Comparison of ENCODE assay signal across 30 cellular contexts in genomic region chrX:44669626-44670025, GRCh38.
"Had no signal": no experiment of that assay in that cellular context is flagged by ENCODE, and none has a peak within 500 bp of the region (broad histone marks: within the 10 kb centered on the region; RNA-seq: fewer than 3 reads in every experiment).

No MANE protein-coding gene starts in this region.

- DNase-seq: activated CD4-positive, alpha-beta memory T cell treated with anti-CD3 and anti-CD28 coated beads for 36 hours; activated CD4-positive, alpha-beta T cell treated with anti-CD3 and anti-CD28 coated beads, Interleukin-2, amount 10 ng/mL, durations not matched to agents 24 days and 14 days; activated CD4-positive, CD25-positive, alpha-beta regulatory T cell treated with anti-CD3 and anti-CD28 coated beads, Interleukin-2, amount 50 U/mL, for 72 hours; activated CD8-positive, alpha-beta memory T cell treated with anti-CD3 and anti-CD28 coated beads, Interleukin-2, amount 50 U/mL, for 4 hours; activated gamma-delta T cell; activated naive CD4-positive, alpha-beta T cell treated with anti-CD3 and anti-CD28 coated beads, Interleukin-2, amount 10 ng/mL, durations not matched to agents 7 days and 5 days; activated naive CD8-positive, alpha-beta T cell treated with anti-CD3 and anti-CD28 coated beads, Interleukin-2, amount 10 ng/mL, durations not matched to agents 7 days and 5 days; activated T-cell treated with anti-CD3 and anti-CD28 coated beads, Interleukin-2, amount 50 U/mL, for 1 hour; amniotic stem cell; brain microvascular endothelial cell; central memory CD4-positive, alpha-beta T cell; foreskin fibroblast; heart left ventricle; left ventricle myocardium inferior; mucosa of descending colon; stimulated activated CD4-positive, alpha-beta T cell treated with anti-CD3 and anti-CD28 coated beads, Interleukin-1b, Interleukin-23, amount 100 ng/mL, for 48 hours; stimulated activated CD4-positive, alpha-beta T cell treated with anti-CD3 and anti-CD28 coated beads, Interleukin-4, amount 100 ng/mL, for 4 hours; stimulated activated CD8-positive, alpha-beta memory T cell treated with anti-CD3 and anti-CD28 coated beads, Interleukin-4, amount 100 ng/mL, for 48 hours; stomach; T-helper 17 cell; T1000; thyroid gland; upper lobe of left lung had no signal

- H3K9me3 ChIP-seq: heart left ventricle, left ventricle myocardium inferior, mucosa of descending colon, right atrium auricular region, stomach, thyroid gland, upper lobe of left lung, vagina had no signal

- H3K27ac ChIP-seq: brain microvascular endothelial cell, heart left ventricle, left ventricle myocardium inferior, right atrium auricular region, stomach, thyroid gland, upper lobe of left lung, vagina had no signal

- H3K4me2 ChIP-seq: smooth muscle cell had no signal

- H3K36me3 ChIP-seq: brain microvascular endothelial cell, heart left ventricle, left ventricle myocardium inferior, right atrium auricular region, stomach, thyroid gland, upper lobe of left lung, vagina had no signal

- FAIRE-seq: endometrium had no signal

- H3K4me3 ChIP-seq: heart left ventricle, left ventricle myocardium inferior, lung, mucosa of descending colon, right atrium auricular region, smooth muscle cell, stomach, thyroid gland, upper lobe of left lung, vagina had no signal

- ATAC-seq: heart left ventricle; mucosa of descending colon; natural killer cell treated with Interleukin-12 subunit alpha and Interleukin-12 subunit beta and Interleukin-15 and Interleukin-18, amount 100 ng/mL, for 72 hours; stimulated activated memory B cell treated with anti-CD40 and anti-IgM and Interleukin-4, amounts not matched to agents 10 μg/mL and 1 μg/mL and 100 μg/mL, for 72 hours; T-helper 17 cell had no signal

- H3K27me3 ChIP-seq: brain microvascular endothelial cell, right atrium auricular region, stomach, thyroid gland, upper lobe of left lung, vagina had no signal

- H3K4me1 ChIP-seq: heart left ventricle, left ventricle myocardium inferior, right atrium auricular region, stomach, thyroid gland, upper lobe of left lung, vagina had no signal
